In the genomic region with DNA sequence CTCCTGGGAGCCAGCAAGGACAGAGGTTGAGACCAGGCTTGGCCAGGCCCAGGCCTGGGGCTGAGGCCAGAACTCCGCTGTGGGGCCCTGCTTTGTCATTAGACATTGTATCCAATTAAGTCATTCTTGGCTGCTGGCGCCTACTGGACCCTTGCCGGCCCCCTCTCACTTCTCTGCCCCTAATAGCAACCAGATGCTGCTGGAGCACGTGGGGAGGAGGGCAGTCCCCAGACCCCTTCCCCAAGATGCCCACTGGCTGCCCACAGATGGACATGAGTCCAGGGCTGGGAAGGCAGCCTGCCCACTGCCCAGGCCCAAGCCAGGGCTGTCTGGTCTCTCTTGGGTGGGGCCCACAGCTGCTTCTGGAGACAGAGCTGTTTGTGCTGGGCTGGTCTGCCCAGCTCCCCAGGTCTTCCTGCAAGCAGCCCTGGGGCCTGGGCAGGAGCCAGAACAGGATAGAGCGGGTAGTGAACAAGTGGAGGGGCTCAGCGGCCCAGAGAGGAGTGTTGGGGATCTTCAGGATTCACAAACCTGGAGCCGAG, we compare ENCODE assay signal across 22 cellular contexts. TPM values are rescaled to one million over a fixed set of nuclear protein-coding genes. Genes with fewer than 3 reads are reported as not detected.
DNase-seq lines count a peak whose midpoint lies in the region; ATAC-seq and TF ChIP-seq lines count a peak whose summit lies in the region.
"Had no signal": no experiment of that assay in that cellular context is flagged by ENCODE, and none has a peak within 500 bp of the region (broad histone marks: within the 10 kb centered on the region; RNA-seq: fewer than 3 reads in every experiment).

No MANE protein-coding gene starts in this region.

- H3K9me3 Mint-ChIP-seq in activated T-helper 17 cell treated with anti-CD3 and anti-CD28 coated beads, Interleukin-2, amount 50 U/mL, for 72 hours: no peaks in the 10 kb centered on the region

- H4K20me1 ChIP-seq in hepatocyte (ENCODE audit: insufficient read depth, poor library complexity, severe bottlenecking): no peaks in the 10 kb centered on the region

- no peaks in the 10 kb centered on the region for H3K4me1 Mint-ChIP-seq in activated T-helper 17 cell treated with anti-CD3 and anti-CD28 coated beads, Interleukin-2, amount 50 U/mL, for 72 hours

- in situ Hi-C loops in gastrocnemius medialis (cut with MboI; ENCODE audit: low sequenced_read_pairs in 4 of 4): loop anchor here in 2 of 4 donors (10.0 kb wide), 2 partner anchors 79 to 159 kb away; no protein-coding TSS in a partner anchor

- H3K9me2 ChIP-seq in hepatocyte (replicated peaks; ENCODE audit: insufficient read depth): no peaks in the 10 kb centered on the region

- no peaks in the 10 kb centered on the region for H3K27me3 Mint-ChIP-seq in activated T-helper 17 cell treated with anti-CD3 and anti-CD28 coated beads, Interleukin-2, amount 50 U/mL, for 72 hours
- H3K27me3 Mint-ChIP-seq: CD4-positive, alpha-beta memory T cell had no signal

- intact Hi-C loops in breast epithelium (cut with DNase I; ENCODE audit: low total_unique reads): no loop called here
- intact Hi-C loops in gastrocnemius medialis (cut with DNase I; ENCODE audit: low total_unique reads): no loop called here

- 69% methylated on average over 7 of the region's 7 CpGs for WGBS in hepatocyte (ENCODE audit: low lambda C conversion rate, missing lambda C conversion rate)

- H3K4me3 ChIP-seq in AG10803 (ENCODE audit: low read length) (no peak overlapping the region), breast epithelium (no peak overlapping the region), hepatocyte (no peak overlapping the region), gastrocnemius medialis (no peak overlapping the region)
- H3K4me3 ChIP-seq: A549, adrenal gland, GM12878, thoracic aorta had no signal

- H2AFZ ChIP-seq in hepatocyte: no peak overlapping the region

- no peaks in the 10 kb centered on the region for H3K79me2 ChIP-seq in hepatocyte

- H3K36me3 Mint-ChIP-seq in activated T-helper 17 cell treated with anti-CD3 and anti-CD28 coated beads, Interleukin-2, amount 50 U/mL, for 72 hours (ENCODE audit: low read depth): no peaks in the 10 kb centered on the region
- H3K36me3 Mint-ChIP-seq: CD4-positive, alpha-beta memory T cell had no signal

- peaks cover 6 to 8% of the 10 kb centered on the region in 2 donors for H3K4me1 ChIP-seq in breast epithelium
- peaks cover 11% of the 10 kb centered on the region for H3K4me1 ChIP-seq in hepatocyte (ENCODE audit: insufficient read depth)
- peaks cover 4 to 6% of the 10 kb centered on the region in 2 donors for H3K4me1 ChIP-seq in gastrocnemius medialis
- H3K4me1 ChIP-seq: A549, adrenal gland had no signal

- H3K27ac ChIP-seq in breast epithelium: peak overlapping the region; percentile 91 to 96
- H3K27ac ChIP-seq in hepatocyte: peak overlapping the region; percentile 69
- peak overlapping the region; percentile 51 to 71 (median 68) for H3K27ac ChIP-seq in gastrocnemius medialis
- H3K27ac ChIP-seq: A549, adrenal gland, thoracic aorta had no signal

- H3K27me3 ChIP-seq in breast epithelium (no peaks in the 10 kb centered on the region), hepatocyte (no peaks in the 10 kb centered on the region), gastrocnemius medialis (no peaks in the 10 kb centered on the region)
- H3K27me3 ChIP-seq: adrenal gland had no signal

- TF ChIP-seq POLR2A in breast epithelium (IDR thresholded peaks at IDR 0.05) (no peak), gastrocnemius medialis (IDR thresholded peaks at IDR 0.05) (no peak)

- no peak overlapping the region for H3K4me3 Mint-ChIP-seq in activated T-helper 17 cell treated with anti-CD3 and anti-CD28 coated beads, Interleukin-2, amount 50 U/mL, for 72 hours
- H3K4me3 Mint-ChIP-seq: CD4-positive, alpha-beta memory T cell had no signal

- H3K36me3 ChIP-seq in breast epithelium: no peaks in the 10 kb centered on the region
- no peaks in the 10 kb centered on the region for H3K36me3 ChIP-seq in hepatocyte (replicated peaks; ENCODE audit: insufficient read depth, low read depth)
- no peaks in the 10 kb centered on the region for H3K36me3 ChIP-seq in gastrocnemius medialis
- H3K36me3 ChIP-seq: adrenal gland, thoracic aorta had no signal

- ATAC-seq in gastrocnemius medialis (peak; percentile 42), GM19463 (IDR thresholded peaks at IDR 0.05; ENCODE audit: unreplicated experiment) (no peak)
- no peak for ATAC-seq in activated T-helper 17 cell treated with anti-CD3 and anti-CD28 coated beads, Interleukin-2, amount 50 U/mL, for 72 hours (replicated peaks)
- ATAC-seq: GM12878 had no signal

- TF ChIP-seq CTCF in AG10803 (conservative IDR thresholded peaks at IDR 0.05; ENCODE audit: low read length): no peak
- TF ChIP-seq CTCF in breast epithelium (IDR thresholded peaks at IDR 0.05): no peak
- TF ChIP-seq CTCF in hepatocyte (IDR thresholded peaks at IDR 0.05; ENCODE audit: poor library complexity): no peak
- no peak for TF ChIP-seq CTCF in gastrocnemius medialis (IDR thresholded peaks at IDR 0.05 in 4 of 5, conservative IDR thresholded peaks at IDR 0.05 in 1 of 5)

- no peak overlapping the region for H3K27ac Mint-ChIP-seq in activated T-helper 17 cell treated with anti-CD3 and anti-CD28 coated beads, Interleukin-2, amount 50 U/mL, for 72 hours
- H3K27ac Mint-ChIP-seq: CD4-positive, alpha-beta memory T cell had no signal

- DNase-seq in AG10803 (ENCODE audit: low read depth) (peak; percentile 38), breast epithelium (ENCODE audit: low spot score in 2 of 2) (no peak), hepatocyte (ENCODE audit: low spot score) (no peak), gastrocnemius medialis (peak; percentile 22 to 58), middle frontal gyrus (ENCODE audit: extremely low spot score, low spot score) (no peak)
- DNase-seq in stimulated activated CD4-positive, alpha-beta T cell treated with anti-CD3 and anti-CD28 coated beads, Interleukin-4, amount 100 ng/mL, for 4 hours: no peak
- DNase-seq: activated CD4-positive, alpha-beta T cell treated with anti-CD3 and anti-CD28 coated beads, Interleukin-2, amount 50 U/mL, for 1 hour; activated T-cell treated with anti-CD3 and anti-CD28 coated beads, Interleukin-2, amount 50 U/mL, for 48 hours; CD4-positive, alpha-beta memory T cell; cortex of kidney; erythroblast; stimulated activated CD4-positive, alpha-beta T cell treated with anti-CD3 and anti-CD28 coated beads, Interleukin-15, amount 100 ng/mL, for 24 hours; T1000 had no signal

- H3K4me2 ChIP-seq in hepatocyte: no peak overlapping the region
- H3K4me2 ChIP-seq: A549 had no signal

- H3K9me3 ChIP-seq in breast epithelium: no peaks in the 10 kb centered on the region
- no peaks in the 10 kb centered on the region for H3K9me3 ChIP-seq in hepatocyte (ENCODE audit: low read depth)
- H3K9me3 ChIP-seq in gastrocnemius medialis: no peaks in the 10 kb centered on the region
- H3K9me3 ChIP-seq: A549, adrenal gland, thoracic aorta had no signal

RNA-seq across cellular contexts. Expression of a gene that starts 7.8 kb away (rescaled TPM):
- total RNA-seq in breast epithelium (10 to 100 TPM; 11.8 to 37.7 (median 23.1) TPM), hepatocyte (4.1 and 8.6 TPM in 2 replicates), gastrocnemius medialis (1 to 10 TPM in 3 of 4 donors, under 1 TPM in 1; 0.49 to 4.5 (median 2.4) TPM)
- polyA plus RNA-seq in hepatocyte: 3.9 and 4.1 TPM in 2 replicates
- 1 to 10 TPM in 1 of 2 donors, under 1 TPM in 1; 0.41 to 2.1 TPM for total RNA-seq in activated T-helper 17 cell treated with anti-CD3 and anti-CD28 coated beads, Interleukin-2, amount 50 U/mL, for 72 hours
- total RNA-seq: GM12878, HT-29 had no signal

RNA-seq across cellular contexts. Expression of a gene that starts 22.3 kb away (rescaled TPM):
- total RNA-seq in breast epithelium (not detected), hepatocyte (not detected in 2 replicates), gastrocnemius medialis (under 1 TPM in 2 of 4 donors, not detected in 2; 0.20 to 0.22 TPM)
- not detected in 2 replicates for polyA plus RNA-seq in hepatocyte
- not detected for total RNA-seq in activated T-helper 17 cell treated with anti-CD3 and anti-CD28 coated beads, Interleukin-2, amount 50 U/mL, for 72 hours
- total RNA-seq: adrenal gland; CD4-positive, alpha-beta memory T cell; GM12878; HT-29; mesenteric fat pad; occipital lobe had no signal
- polyA plus RNA-seq: A549; adrenal gland; CD4-positive, alpha-beta memory T cell; GM12878 had no signal

RNA-seq across cellular contexts. Expression of a gene that starts 53.8 kb away (rescaled TPM):
- 10 to 100 TPM; 12.8 to 21.2 (median 13.9) TPM for total RNA-seq in breast epithelium
- total RNA-seq in hepatocyte: 1.9 and 2.2 TPM in 2 replicates
- 4.2 and 6.3 TPM in 2 replicates for polyA plus RNA-seq in hepatocyte
- 100 to 1,000 TPM; 236 to 432 (median 340) TPM for total RNA-seq in gastrocnemius medialis
- total RNA-seq in activated T-helper 17 cell treated with anti-CD3 and anti-CD28 coated beads, Interleukin-2, amount 50 U/mL, for 72 hours: 10 to 100 TPM; 22.6 to 24.2 TPM

RNA-seq across cellular contexts. Expression of a gene that starts 56.5 kb away (rescaled TPM):
- total RNA-seq in breast epithelium (1,000 to 10,000 TPM; 2,817 to 3,666 (median 3,432) TPM), hepatocyte (1,924 and 2,459 TPM in 2 replicates), gastrocnemius medialis (1,000 to 10,000 TPM; 1,960 to 2,584 (median 2,358) TPM)
- polyA plus RNA-seq in hepatocyte: 806 and 874 TPM in 2 replicates
- total RNA-seq in activated T-helper 17 cell treated with anti-CD3 and anti-CD28 coated beads, Interleukin-2, amount 50 U/mL, for 72 hours: 1,000 to 10,000 TPM; 2,432 to 2,485 TPM

Comparison
In these comparisons a context has a peak if more than half of its experiments do, and no peak if none do; other contexts are left out.
1. DNase-seq: peak in AG10803 (single experiment) and gastrocnemius medialis (2 of 2); none in breast epithelium (0 of 2), hepatocyte (single experiment), middle frontal gyrus (single experiment) and stimulated activated CD4-positive, alpha-beta T cell treated with anti-CD3 and anti-CD28 coated beads, Interleukin-4, amount 100 ng/mL, for 4 hours (0 of 2).
2. ATAC-seq: peak in gastrocnemius medialis (2 of 2); none in GM19463 (single experiment) and activated T-helper 17 cell treated with anti-CD3 and anti-CD28 coated beads, Interleukin-2, amount 50 U/mL, for 72 hours (single experiment).
3. RNA of a gene that starts 53.8 kb away (total RNA-seq): 236 to 432 TPM in gastrocnemius medialis; 22.6 to 24.2 TPM in activated T-helper 17 cell treated with anti-CD3 and anti-CD28 coated beads, Interleukin-2, amount 50 U/mL, for 72 hours, 12.8 to 21.2 TPM in breast epithelium and 1.9 to 2.2 TPM in hepatocyte; every median in the first group is over 4 times any median in the second.
4. Peak in every context shown above with its lines, with median percentiles within 50 percentile points of each other: H3K27ac ChIP-seq.